In the genomic region with DNA sequence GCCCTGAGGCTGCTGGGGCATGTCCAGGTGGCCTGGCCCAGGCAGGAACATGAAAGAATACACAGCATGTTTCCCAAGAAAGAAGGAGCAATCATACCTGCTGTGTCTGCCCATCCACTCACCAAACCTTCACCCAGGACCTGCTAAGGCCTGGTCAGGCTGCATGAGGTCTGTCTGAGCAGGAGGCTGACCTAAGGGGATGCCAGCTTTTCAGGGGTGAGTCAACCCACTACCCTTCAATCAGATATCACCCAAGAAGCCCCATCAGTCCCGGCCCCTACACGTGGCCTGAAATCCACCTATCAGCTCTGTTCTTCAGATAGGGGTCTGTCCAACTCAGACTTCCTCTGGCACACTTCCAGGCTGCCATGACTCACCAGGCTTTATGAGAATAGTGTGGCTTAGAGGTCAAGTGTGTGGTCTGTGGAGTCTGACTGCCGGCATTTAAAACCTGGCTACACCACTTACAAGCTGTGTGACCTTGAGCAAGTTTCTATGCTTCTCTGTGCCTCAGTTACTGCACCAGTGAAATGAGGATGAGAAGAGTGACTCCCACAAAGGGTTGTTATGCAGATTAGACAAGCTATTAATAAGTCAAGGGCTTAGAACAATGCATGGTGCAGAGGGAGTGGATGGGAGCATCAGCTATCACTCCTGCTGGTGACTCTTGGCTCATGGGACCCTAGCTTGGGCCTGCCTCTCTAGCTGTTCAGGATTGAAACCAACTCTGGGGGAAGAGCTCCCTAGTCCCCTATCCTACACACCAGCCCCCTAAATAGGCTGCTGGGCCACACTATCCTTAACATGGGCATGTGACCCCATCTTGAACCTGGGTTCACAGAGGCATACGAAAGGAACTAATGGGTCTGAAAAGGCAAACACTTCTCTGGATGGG, we compare ENCODE assay signal across 8 cellular contexts.
DNase-seq lines count a peak whose midpoint lies in the region; ATAC-seq, FAIRE-seq and TF ChIP-seq lines count a peak whose summit lies in the region.

No MANE protein-coding gene starts in this region.

- intact Hi-C loops in left cardiac atrium (cut with DNase I): no loop called here
- intact Hi-C loops in Right ventricle myocardium superior (cut with DNase I): no loop called here
- intact Hi-C loops in OCI-LY7 (cut with micrococcal nuclease; ENCODE audit: unreplicated experiment): no loop called here

- no peak overlapping the region for H3K27ac Mint-ChIP-seq in astrocyte (ENCODE audit: unreplicated experiment)

- H3K9me3 ChIP-seq in astrocyte (ENCODE audit: insufficient read depth, low read depth, low read length) (no peaks in the 10 kb centered on the region), OCI-LY7 (ENCODE audit: low read length) (no peaks in the 10 kb centered on the region)

- H3K36me3 ChIP-seq in astrocyte (ENCODE audit: insufficient read depth, low read length): no peaks in the 10 kb centered on the region
- peaks cover 97% of the 10 kb centered on the region for H3K36me3 ChIP-seq in OCI-LY7 (ENCODE audit: insufficient read depth, low read length)

- no TSS peak for BruUV-seq in OCI-LY7 (replicated peaks; lab: Mats Ljungman, UMichigan)

- H4K20me1 ChIP-seq in astrocyte (ENCODE audit: insufficient read depth, low read length) (peaks cover 4% of the 10 kb centered on the region), OCI-LY7 (ENCODE audit: insufficient read depth, low read length) (no peaks in the 10 kb centered on the region)

- no peak overlapping the region for H3K9ac ChIP-seq in astrocyte (ENCODE audit: low read length)

- H3K4me3 ChIP-seq in astrocyte (ENCODE audit: insufficient read depth, low read depth, low read length): no peak overlapping the region
- H3K4me3 ChIP-seq in OCI-LY7 (ENCODE audit: low read depth, low read length, poor library complexity, severe bottlenecking): no peak overlapping the region

- H3K27me3 ChIP-seq in astrocyte (ENCODE audit: insufficient read depth, low read length): peaks cover 79% of the 10 kb centered on the region

- DNase-seq in left cardiac atrium: peak; percentile 62
- DNase-seq in Right ventricle myocardium superior: no peak
- DNase-seq in HUDEP-2 (lab: John Stamatoyannopoulos, UW; ENCODE audit: unreplicated experiment in 76 of 76): peak in 65 of 76 experiments; percentile 2 to 89 (median 51)
- DNase-seq in astrocyte (ENCODE audit: low read depth): peak; percentile 84
- peak; percentile 27 to 41 for DNase-seq in stimulated activated CD4-positive, alpha-beta T cell treated with anti-CD3 and anti-CD28 coated beads, Interleukin-2, amount 100 ng/mL, for 48 hours
- DNase-seq in NCI-H1092 treated with DMSO at 0.1 percent for 48 hours (lab: John Stamatoyannopoulos, UW): no peak
- no peak for DNase-seq in OCI-LY7 (ENCODE audit: low spot score)

- peak; percentile 41 for FAIRE-seq in astrocyte (lab: Jason Lieb, UNC)

- POLR2A ChIA-PET in OCI-LY7 (lab: Charles Lee): no interaction called here

- no peaks in the 10 kb centered on the region for H3K4me1 ChIP-seq in astrocyte (ENCODE audit: insufficient read depth, low read length)
- no peaks in the 10 kb centered on the region for H3K4me1 ChIP-seq in OCI-LY7 (ENCODE audit: insufficient read depth, low read length, poor library complexity, severe bottlenecking)

- H3K4me2 ChIP-seq in astrocyte (ENCODE audit: low read length): no peak overlapping the region
- H3K4me2 ChIP-seq in OCI-LY7 (ENCODE audit: low read length): no peak overlapping the region

- TF ChIP-seq CTCF in astrocyte (IDR thresholded peaks at IDR 0.05; ENCODE audit: insufficient read depth, low read depth, low read length) (no peak), OCI-LY7 (conservative IDR thresholded peaks at IDR 0.05; ENCODE audit: low read length) (no peak)

- no peaks in the 10 kb centered on the region for H3K9me2 ChIP-seq in OCI-LY7 (ENCODE audit: insufficient read depth, low read length)

- peaks cover 12% of the 10 kb centered on the region for H3K9me3 Mint-ChIP-seq in astrocyte (ENCODE audit: unreplicated experiment)

- CTCF ChIA-PET in OCI-LY7 (lab: Charles Lee; ENCODE audit: unreplicated experiment): no interaction called here

- H2AFZ ChIP-seq in astrocyte (ENCODE audit: low read depth, low read length) (no peak overlapping the region), OCI-LY7 (ENCODE audit: low read length) (no peak overlapping the region)

- no peaks in the 10 kb centered on the region for H3K79me2 ChIP-seq in astrocyte (ENCODE audit: insufficient read depth, low read length)
- H3K79me2 ChIP-seq in OCI-LY7 (ENCODE audit: insufficient read depth, low read depth, low read length): no peaks in the 10 kb centered on the region

- H3K36me3 Mint-ChIP-seq in astrocyte (ENCODE audit: low read depth, unreplicated experiment): no peaks in the 10 kb centered on the region

- H3K27me3 Mint-ChIP-seq in astrocyte (ENCODE audit: low read depth, unreplicated experiment): peaks cover 85% of the 10 kb centered on the region

- H3K27ac ChIP-seq in astrocyte (ENCODE audit: low read depth, low read length): no peak overlapping the region
- H3K27ac ChIP-seq in OCI-LY7 (ENCODE audit: low read depth, low read length, poor library complexity, severe bottlenecking): no peak overlapping the region

- no peaks in the 10 kb centered on the region for H3K4me1 Mint-ChIP-seq in astrocyte (ENCODE audit: low read depth, unreplicated experiment)

- peak in 1 of 2 donors; percentile 93 for ATAC-seq in left cardiac atrium
- ATAC-seq in Right ventricle myocardium superior (ENCODE audit: poor library complexity): no peak
- no peak for ATAC-seq in GM21360 (IDR thresholded peaks at IDR 0.05; ENCODE audit: unreplicated experiment)

- no peak overlapping the region for H3K4me3 Mint-ChIP-seq in astrocyte (ENCODE audit: unreplicated experiment)

Comparison
In these comparisons a context has a peak if more than half of its experiments do, and no peak if none do; other contexts are left out.
1. DNase-seq: peak in left cardiac atrium (single experiment), HUDEP-2 (65 of 76), astrocyte (single experiment) and stimulated activated CD4-positive, alpha-beta T cell treated with anti-CD3 and anti-CD28 coated beads, Interleukin-2, amount 100 ng/mL, for 48 hours (2 of 2); none in Right ventricle myocardium superior (single experiment), NCI-H1092 treated with DMSO at 0.1 percent for 48 hours (single experiment) and OCI-LY7 (single experiment).